ENCODE assay signal across 26 cellular contexts in the genomic region with DNA sequence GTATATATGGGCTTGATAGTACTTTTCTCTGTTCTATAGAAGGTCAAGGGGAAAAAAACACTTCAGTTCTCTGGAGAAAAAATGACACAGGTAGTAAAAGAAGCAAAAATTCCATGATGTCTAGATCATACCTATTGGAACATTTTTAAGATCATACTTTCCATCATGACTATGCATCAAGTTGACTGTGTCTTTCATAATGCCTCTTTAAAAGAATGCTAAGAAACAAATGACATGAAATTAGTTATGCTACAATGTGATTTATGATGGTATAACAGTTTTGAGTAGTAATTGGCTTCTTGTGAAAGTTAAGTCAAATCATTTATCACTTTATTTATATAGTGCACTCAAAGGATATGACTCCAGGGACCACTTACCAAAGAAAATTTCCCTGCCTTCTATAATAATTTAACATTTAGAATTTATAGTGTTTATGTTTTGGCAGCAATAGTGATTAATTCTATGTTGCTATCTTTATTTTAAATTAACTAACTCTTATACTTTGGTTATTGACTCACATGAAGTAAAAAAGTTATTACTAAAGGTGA.
"Had no signal": no experiment of that assay in that cellular context is flagged by ENCODE, and none has a peak within 500 bp of the region (broad histone marks: within the 10 kb centered on the region; RNA-seq: fewer than 3 reads in every experiment).

No MANE protein-coding gene starts in this region.

- H3K4me1 ChIP-seq: neural progenitor cell, parathyroid adenoma, psoas muscle, right lobe of liver, sigmoid colon, testis, transverse colon, upper lobe of right lung, uterus had no signal

- H3K9me3 ChIP-seq: ovary, psoas muscle, right lobe of liver, sigmoid colon, suprapubic skin, testis, tibial artery, transverse colon, upper lobe of right lung, uterus had no signal

- H3K27ac ChIP-seq: neural progenitor cell, ovary, parathyroid adenoma, psoas muscle, right lobe of liver, sigmoid colon, suprapubic skin, testis, tibial artery, transverse colon, upper lobe of right lung, uterus had no signal

- H3K4me3 ChIP-seq: neural progenitor cell, ovary, psoas muscle, right lobe of liver, sigmoid colon, suprapubic skin, testis, tibial artery, transverse colon, upper lobe of right lung, uterus had no signal

- DNase-seq: natural killer cell; occipital lobe; ovary; posterior cingulate gyrus; psoas muscle; right cardiac atrium; right lobe of liver; sigmoid colon; small intestine; stimulated activated CD4-positive, alpha-beta T cell treated with anti-CD3 and anti-CD28 coated beads, Interleukin-15, amount 100 ng/mL, for 24 hours; stimulated activated CD4-positive, alpha-beta T cell treated with anti-CD3 and anti-CD28 coated beads, Interleukin-2, amount 100 ng/mL, for 24 hours; stimulated activated CD4-positive, alpha-beta T cell treated with anti-CD3 and anti-CD28 coated beads, Interleukin-2, amount 100 ng/mL, for 48 hours; stimulated activated CD4-positive, alpha-beta T cell treated with anti-CD3 and anti-CD28 coated beads, Interleukin-4, amount 100 ng/mL, for 24 hours; stimulated activated naive B cell treated with anti-CD40 and anti-IgM and Interleukin-4, amounts not matched to agents 10 μg/mL and 1 μg/mL and 100 μg/mL, for 72 hours; stimulated activated naive CD8-positive, alpha-beta T cell treated with anti-CD3 and anti-CD28 coated beads, Interleukin-15, amount 100 ng/mL, for 72 hours; stimulated activated naive CD8-positive, alpha-beta T cell treated with anti-CD3 and anti-CD28 coated beads, Interleukin-15, Interleukin-2, amounts not matched to agents 100 U/mL and 50 U/mL, for 24 hours; substantia nigra; testis; tibial artery; transverse colon; upper lobe of right lung; uterus had no signal

- ATAC-seq: natural killer cell; psoas muscle; right cardiac atrium; right lobe of liver; stimulated activated effector memory CD8-positive, alpha-beta T cell treated with anti-CD3 and anti-CD28 coated beads, Interleukin-12 subunit alpha, Interleukin-12 subunit beta, amount 100 ng/mL, for 72 hours; stimulated activated naive B cell treated with anti-CD40 and anti-IgM and Interleukin-4, amounts not matched to agents 10 μg/mL and 1 μg/mL and 100 μg/mL, for 72 hours; stimulated activated naive CD8-positive, alpha-beta T cell treated with anti-CD3 and anti-CD28 coated beads, Interleukin-15, amount 100 ng/mL, for 72 hours; stimulated activated naive CD8-positive, alpha-beta T cell treated with anti-CD3 and anti-CD28 coated beads, Interleukin-15, Interleukin-2, amounts not matched to agents 100 U/mL and 50 U/mL, for 24 hours; upper lobe of right lung had no signal

- H3K36me3 ChIP-seq: neural progenitor cell, ovary, right lobe of liver, suprapubic skin, transverse colon, uterus had no signal

- H3K27me3 ChIP-seq: neural progenitor cell, ovary, right lobe of liver, sigmoid colon, suprapubic skin, testis, tibial artery, transverse colon, upper lobe of right lung, uterus had no signal
